In genomic region chr10:79038841-79039201, GRCh38 we compare ENCODE assay signal across 13 cellular contexts. TPM values are rescaled to one million over a fixed set of nuclear protein-coding genes. Genes with fewer than 3 reads are reported as not detected.
DNase-seq lines count a peak whose midpoint lies in the region; TF ChIP-seq lines count a peak whose summit lies in the region.
"Had no signal": no experiment of that assay in that cellular context is flagged by ENCODE, and none has a peak within 500 bp of the region (broad histone marks: within the 10 kb centered on the region; RNA-seq: fewer than 3 reads in every experiment).

No MANE protein-coding gene starts in this region.

- H3K27me3 ChIP-seq in smooth muscle cell (ENCODE audit: low read depth), result no peaks in the 10 kb centered on the region

- no peaks in the 10 kb centered on the region for H3K9me3 ChIP-seq in smooth muscle cell (replicated peaks; ENCODE audit: low read depth)

- peak overlapping the region; percentile 54 for H3K4me2 ChIP-seq in smooth muscle cell

- H3F3A ChIP-seq in smooth muscle cell (ENCODE audit: low read depth), result no peaks in the 10 kb centered on the region

- peak overlapping the region; percentile 43 for H2AFZ ChIP-seq in smooth muscle cell (ENCODE audit: low read depth)

- TF ChIP-seq CTCF in smooth muscle cell (IDR thresholded peaks at IDR 0.05; ENCODE audit: borderline replicate concordance, insufficient read depth, poor library complexity, severe bottlenecking), result no peak

- 20% methylated on average over 5 of the region's 5 CpGs for WGBS in smooth muscle cell (ENCODE audit: low lambda C conversion rate)

- no peaks in the 10 kb centered on the region for H3K36me3 ChIP-seq in smooth muscle cell (ENCODE audit: low read depth)

- peak overlapping the region; percentile 61 for H3K27ac ChIP-seq in smooth muscle cell (ENCODE audit: low read depth)
- H3K27ac ChIP-seq: 22Rv1 had no signal

- H3K9ac ChIP-seq in smooth muscle cell (ENCODE audit: low read depth), result no peak overlapping the region

- DNase-seq in NCI-H1092 treated with DMSO at 0.1 percent for 48 hours (lab: John Stamatoyannopoulos, UW) (peak; percentile 18), NCI-H1092 (lab: John Stamatoyannopoulos, UW) (no peak), OCI-M1 (lab: John Stamatoyannopoulos, UW) (peak; percentile 81), islet precursor cell (peak; percentile 75), smooth muscle cell (lab: John Stamatoyannopoulos, UW; ENCODE audit: unreplicated experiment) (no peak), HPDE6-E6E7 (ENCODE audit: extremely low spot score) (no peak), NCI-H2081 treated with DMSO at 0.1 percent for 48 hours (lab: John Stamatoyannopoulos, UW) (no peak)
- DNase-seq in stimulated activated CD4-positive, alpha-beta T cell treated with anti-CD3 and anti-CD28 coated beads, Interleukin-2, amount 100 ng/mL, for 48 hours, result no peak
- DNase-seq: DND-41; effector memory CD4-positive, alpha-beta T cell; Karpas-422; T-helper 2 cell had no signal

- no peaks in the 10 kb centered on the region for H3K79me2 ChIP-seq in smooth muscle cell (ENCODE audit: low read depth)

- H3K4me1 ChIP-seq in smooth muscle cell (ENCODE audit: low read depth), result peaks cover 9% of the 10 kb centered on the region

- H4K20me1 ChIP-seq in smooth muscle cell (ENCODE audit: low read depth), result no peaks in the 10 kb centered on the region

- H3K4me3 ChIP-seq in smooth muscle cell, result no peak overlapping the region

RNA-seq across cellular contexts. Expression of gene ZMIZ1, which starts 29.9 kb away (rescaled TPM):
- total RNA-seq in smooth muscle cell, result 12.0 and 31.3 TPM in 2 replicates
- polyA plus RNA-seq in smooth muscle cell, result 24.2 and 28.9 TPM in 2 replicates

Comparison
In these comparisons a context has a peak if more than half of its experiments do, and no peak if none do; other contexts are left out.
1. DNase-seq: peak in NCI-H1092 treated with DMSO at 0.1 percent for 48 hours (single experiment), OCI-M1 (single experiment) and islet precursor cell (single experiment); none in NCI-H1092 (single experiment), smooth muscle cell (single experiment), HPDE6-E6E7 (single experiment), stimulated activated CD4-positive, alpha-beta T cell treated with anti-CD3 and anti-CD28 coated beads, Interleukin-2, amount 100 ng/mL, for 48 hours (0 of 2) and NCI-H2081 treated with DMSO at 0.1 percent for 48 hours (single experiment).